1 cellular context compared by ENCODE assay signal in the genomic region with DNA sequence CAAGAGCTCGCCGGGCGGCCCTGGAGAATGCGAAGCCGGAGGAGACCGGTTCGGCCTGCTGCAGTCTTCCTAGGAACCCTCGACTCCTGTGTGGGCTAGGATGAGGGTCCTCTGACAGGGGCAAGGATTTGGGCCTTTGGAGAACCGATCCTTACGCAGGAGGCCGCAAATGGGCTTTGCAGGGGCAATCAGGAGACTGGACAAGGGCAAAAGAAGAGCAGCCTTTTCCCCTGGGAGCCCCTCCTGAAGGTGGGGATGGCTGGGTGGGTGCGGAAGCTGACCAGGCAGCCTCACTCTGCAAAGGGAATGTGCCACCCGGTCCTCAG.
TF ChIP-seq lines count a peak whose summit lies in the region.

No MANE protein-coding gene starts in this region.

TF ChIP-seq in neural cell, 6 proteins besides CTCF, POLR2A, EP300 and RAD21 (continued from another document):
- peak; percentile 30 for TF ChIP-seq POLR2AphosphoS5 (IDR thresholded peaks at IDR 0.05)
